Comparison of ENCODE assay signal across 8 cellular contexts in genomic region chr3:52455283-52456168, GRCh38. TPM values are rescaled to one million over a fixed set of nuclear protein-coding genes. Genes with fewer than 3 reads are reported as not detected.
DNase-seq lines count a peak whose midpoint lies in the region; ATAC-seq and TF ChIP-seq lines count a peak whose summit lies in the region.

Gene NISCH (plus strand): TSS chr3:52455604. CDS start chr3:52455642, 38 bp downstream.

- peak; percentile 43 for DNase-seq in GF-D8 (lab: John Stamatoyannopoulos, UW)
- peak; percentile 69 for DNase-seq in GOT3 (lab: John Stamatoyannopoulos, UW)
- DNase-seq in MG63, result peak; percentile 80
- DNase-seq in T follicular helper cell (ENCODE audit: low read depth), result peak; percentile 95
- DNase-seq in activated naive CD8-positive, alpha-beta T cell treated with anti-CD3 and anti-CD28 coated beads, Interleukin-2, amount 50 U/mL, for 24 hours, result peak; percentile 98
- peak; percentile 92 to 96 (median 94) for DNase-seq in heart left ventricle
- peak; percentile 96 for DNase-seq in posterior vena cava (ENCODE audit: low spot score)
- peak; percentile 91 to 100 for DNase-seq in upper lobe of left lung

- peaks cover 41% of the 10 kb centered on the region for H3K4me1 Mint-ChIP-seq in activated naive CD8-positive, alpha-beta T cell treated with anti-CD3 and anti-CD28 coated beads, Interleukin-2, amount 50 U/mL, for 24 hours

- peak within 1 kb of the TSS; percentile 95 for H3K27ac Mint-ChIP-seq in activated naive CD8-positive, alpha-beta T cell treated with anti-CD3 and anti-CD28 coated beads, Interleukin-2, amount 50 U/mL, for 24 hours

- peaks cover 5% of the 10 kb centered on the region for H3K36me3 ChIP-seq in MG63
- H3K36me3 ChIP-seq in heart left ventricle, result peaks cover 0 to 48% (median 34%) of the 10 kb centered on the region in 9 donors
- peaks cover 13 to 30% (median 21%) of the 10 kb centered on the region in 4 donors for H3K36me3 ChIP-seq in upper lobe of left lung

- peak in 1 of 4 donors; percentile 77 for TF ChIP-seq EP300 in upper lobe of left lung (IDR thresholded peaks at IDR 0.05)

- H3K4me1 ChIP-seq in heart left ventricle (peaks cover 0 to 39% (median 23%) of the 10 kb centered on the region in 12 donors), upper lobe of left lung (peaks cover 23 to 41% (median 32%) of the 10 kb centered on the region in 4 donors)

- intact Hi-C loops in heart left ventricle (cut with DNase I), result loop anchor here in 2 of 10 donors (5.0 to 10.0 kb wide), 2 partner anchors 82 to 229 kb away; partner anchors contain the start of genes GNL3 (in 1 of the 2), PBRM1 (in 1 of the 2) and UQCC5 (in 1 of the 2)
- intact Hi-C loops in posterior vena cava (cut with DNase I), result no loop called here

- 1 to 3% (median 1%) methylated on average over 34 to 86 of the region's 86 CpGs for WGBS in heart left ventricle, 4 donors
- WGBS in upper lobe of left lung, 2 donors, result 1 to 3% methylated on average over 14 to 74 of the region's 86 CpGs

- peaks cover 14% of the 10 kb centered on the region for H3K36me3 Mint-ChIP-seq in activated naive CD8-positive, alpha-beta T cell treated with anti-CD3 and anti-CD28 coated beads, Interleukin-2, amount 50 U/mL, for 24 hours (ENCODE audit: low read depth)

- ATAC-seq in activated naive CD8-positive, alpha-beta T cell treated with anti-CD3 and anti-CD28 coated beads, Interleukin-2, amount 50 U/mL, for 24 hours, result peak; percentile 82
- peak; percentile 13 to 59 (median 36) for ATAC-seq in heart left ventricle
- ATAC-seq in upper lobe of left lung (ENCODE audit: low FRiP score in 2 of 2), result peak; percentile 81 to 94

- H3K27me3 ChIP-seq in MG63 (no peaks in the 10 kb centered on the region), heart left ventricle (no peaks in the 10 kb centered on the region), upper lobe of left lung (no peaks in the 10 kb centered on the region)

- H3K9me3 Mint-ChIP-seq in activated naive CD8-positive, alpha-beta T cell treated with anti-CD3 and anti-CD28 coated beads, Interleukin-2, amount 50 U/mL, for 24 hours, result no peaks in the 10 kb centered on the region

- H3K9me3 ChIP-seq in MG63, result no peaks in the 10 kb centered on the region
- H3K9me3 ChIP-seq in heart left ventricle, result no peaks in the 10 kb centered on the region
- H3K9me3 ChIP-seq in upper lobe of left lung, result no peaks in the 10 kb centered on the region

- peak within 1 kb of the TSS; percentile 80 for H3K4me3 ChIP-seq in MG63
- peak within 1 kb of the TSS; percentile 57 to 92 (median 81) for H3K4me3 ChIP-seq in heart left ventricle
- H3K4me3 ChIP-seq in upper lobe of left lung, result peak within 1 kb of the TSS; percentile 45 to 95 (median 83)

- TF ChIP-seq POLR2A in heart left ventricle (IDR thresholded peaks at IDR 0.05) (peak in 1 of 2 donors; percentile 66), upper lobe of left lung (IDR thresholded peaks at IDR 0.05) (peak in 2 of 4 donors; percentile 60 to 79)

- H3K27ac ChIP-seq in heart left ventricle (peak within 1 kb of the TSS; percentile 85 to 99 (median 94)), upper lobe of left lung (peak within 1 kb of the TSS; percentile 85 to 95 (median 90))

- TF ChIP-seq CTCF in heart left ventricle (IDR thresholded peaks at IDR 0.05) (peak in 1 of 12 donors; percentile 6), upper lobe of left lung (IDR thresholded peaks at IDR 0.05) (no peak)

- no peaks in the 10 kb centered on the region for H3K27me3 Mint-ChIP-seq in activated naive CD8-positive, alpha-beta T cell treated with anti-CD3 and anti-CD28 coated beads, Interleukin-2, amount 50 U/mL, for 24 hours

- peak within 1 kb of the TSS; percentile 94 for H3K4me3 Mint-ChIP-seq in activated naive CD8-positive, alpha-beta T cell treated with anti-CD3 and anti-CD28 coated beads, Interleukin-2, amount 50 U/mL, for 24 hours

RNA-seq across cellular contexts. Expression of gene NISCH, which starts in this region (rescaled TPM):
- 8.1 and 15.5 TPM in 2 replicates for total RNA-seq in MG63 (2014; rRNA removed; shearing (Covaris generic); ENCODE audit: low replicate concordance)
- 10 to 100 TPM; 29.5 to 56.2 (median 43.9) TPM for total RNA-seq in heart left ventricle
- polyA plus RNA-seq in heart left ventricle, result 10 to 100 TPM; 28.8 to 30.2 TPM
- total RNA-seq in posterior vena cava, result 10 to 100 TPM; 53.0 to 65.2 TPM
- 100 to 1,000 TPM in 2 of 6 donors, 10 to 100 TPM in 4; 60.7 to 288 (median 83.0) TPM for total RNA-seq in upper lobe of left lung

Comparison
In these comparisons a context has a peak if more than half of its experiments do, and no peak if none do; other contexts are left out.
1. Peak in every context shown above with its lines: DNase-seq, ATAC-seq, H3K4me3 ChIP-seq and H3K27ac ChIP-seq.
2. DNase-seq: peak in every context shown above with its lines; median percentile 98 in activated naive CD8-positive, alpha-beta T cell treated with anti-CD3 and anti-CD28 coated beads, Interleukin-2, amount 50 U/mL, for 24 hours; 96 in posterior vena cava; 96 in upper lobe of left lung; 95 in T follicular helper cell; 94 in heart left ventricle; 80 in MG63; 69 in GOT3; 43 in GF-D8.
3. ATAC-seq: peak in every context shown above with its lines; median percentile 88 in upper lobe of left lung; 82 in activated naive CD8-positive, alpha-beta T cell treated with anti-CD3 and anti-CD28 coated beads, Interleukin-2, amount 50 U/mL, for 24 hours; 36 in heart left ventricle.